In genomic region chr22:28883657-28883916, GRCh38 we compare ENCODE assay signal across 2 cellular contexts.
TF ChIP-seq lines count a peak whose summit lies in the region.

No MANE protein-coding gene starts in this region.

TF ChIP-seq in HCT116, 20 proteins besides CTCF, POLR2A, EP300 and RAD21 (continued from another document):
- TF ChIP-seq EGR1 (IDR thresholded peaks at IDR 0.05; ENCODE audit: low read depth) (no peak), SIN3A (IDR thresholded peaks at IDR 0.05; ENCODE audit: low read depth) (no peak), ZNF274 (IDR thresholded peaks at IDR 0.05; ENCODE audit: low read depth, low read length) (no peak), ELF1 (IDR thresholded peaks at IDR 0.05; ENCODE audit: borderline replicate concordance, low read depth) (no peak), MAX (IDR thresholded peaks at IDR 0.05) (no peak), YY1 (IDR thresholded peaks at IDR 0.05; ENCODE audit: extremely low read depth, insufficient replicate concordance, low read depth, low read length) (no peak), JUND (IDR thresholded peaks at IDR 0.05) (no peak)
- TF ChIP-seq, protein P1, sequence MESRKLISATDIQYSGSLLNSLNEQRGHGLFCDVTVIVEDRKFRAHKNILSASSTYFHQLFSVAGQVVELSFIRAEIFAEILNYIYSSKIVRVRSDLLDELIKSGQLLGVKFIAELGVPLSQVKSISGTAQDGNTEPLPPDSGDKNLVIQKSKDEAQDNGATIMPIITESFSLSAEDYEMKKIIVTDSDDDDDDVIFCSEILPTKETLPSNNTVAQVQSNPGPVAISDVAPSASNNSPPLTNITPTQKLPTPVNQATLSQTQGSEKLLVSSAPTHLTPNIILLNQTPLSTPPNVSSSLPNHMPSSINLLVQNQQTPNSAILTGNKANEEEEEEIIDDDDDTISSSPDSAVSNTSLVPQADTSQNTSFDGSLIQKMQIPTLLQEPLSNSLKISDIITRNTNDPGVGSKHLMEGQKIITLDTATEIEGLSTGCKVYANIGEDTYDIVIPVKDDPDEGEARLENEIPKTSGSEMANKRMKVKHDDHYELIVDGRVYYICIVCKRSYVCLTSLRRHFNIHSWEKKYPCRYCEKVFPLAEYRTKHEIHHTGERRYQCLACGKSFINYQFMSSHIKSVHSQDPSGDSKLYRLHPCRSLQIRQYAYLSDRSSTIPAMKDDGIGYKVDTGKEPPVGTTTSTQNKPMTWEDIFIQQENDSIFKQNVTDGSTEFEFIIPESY (IDR thresholded peaks at IDR 0.05; ENCODE audit: extremely low read depth, insufficient replicate concordance, low read length) = no peak
- TF ChIP-seq, protein P2, sequence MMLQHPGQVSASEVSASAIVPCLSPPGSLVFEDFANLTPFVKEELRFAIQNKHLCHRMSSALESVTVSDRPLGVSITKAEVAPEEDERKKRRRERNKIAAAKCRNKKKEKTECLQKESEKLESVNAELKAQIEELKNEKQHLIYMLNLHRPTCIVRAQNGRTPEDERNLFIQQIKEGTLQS (IDR thresholded peaks at IDR 0.05) = no peak
- TF ChIP-seq, protein P3, sequence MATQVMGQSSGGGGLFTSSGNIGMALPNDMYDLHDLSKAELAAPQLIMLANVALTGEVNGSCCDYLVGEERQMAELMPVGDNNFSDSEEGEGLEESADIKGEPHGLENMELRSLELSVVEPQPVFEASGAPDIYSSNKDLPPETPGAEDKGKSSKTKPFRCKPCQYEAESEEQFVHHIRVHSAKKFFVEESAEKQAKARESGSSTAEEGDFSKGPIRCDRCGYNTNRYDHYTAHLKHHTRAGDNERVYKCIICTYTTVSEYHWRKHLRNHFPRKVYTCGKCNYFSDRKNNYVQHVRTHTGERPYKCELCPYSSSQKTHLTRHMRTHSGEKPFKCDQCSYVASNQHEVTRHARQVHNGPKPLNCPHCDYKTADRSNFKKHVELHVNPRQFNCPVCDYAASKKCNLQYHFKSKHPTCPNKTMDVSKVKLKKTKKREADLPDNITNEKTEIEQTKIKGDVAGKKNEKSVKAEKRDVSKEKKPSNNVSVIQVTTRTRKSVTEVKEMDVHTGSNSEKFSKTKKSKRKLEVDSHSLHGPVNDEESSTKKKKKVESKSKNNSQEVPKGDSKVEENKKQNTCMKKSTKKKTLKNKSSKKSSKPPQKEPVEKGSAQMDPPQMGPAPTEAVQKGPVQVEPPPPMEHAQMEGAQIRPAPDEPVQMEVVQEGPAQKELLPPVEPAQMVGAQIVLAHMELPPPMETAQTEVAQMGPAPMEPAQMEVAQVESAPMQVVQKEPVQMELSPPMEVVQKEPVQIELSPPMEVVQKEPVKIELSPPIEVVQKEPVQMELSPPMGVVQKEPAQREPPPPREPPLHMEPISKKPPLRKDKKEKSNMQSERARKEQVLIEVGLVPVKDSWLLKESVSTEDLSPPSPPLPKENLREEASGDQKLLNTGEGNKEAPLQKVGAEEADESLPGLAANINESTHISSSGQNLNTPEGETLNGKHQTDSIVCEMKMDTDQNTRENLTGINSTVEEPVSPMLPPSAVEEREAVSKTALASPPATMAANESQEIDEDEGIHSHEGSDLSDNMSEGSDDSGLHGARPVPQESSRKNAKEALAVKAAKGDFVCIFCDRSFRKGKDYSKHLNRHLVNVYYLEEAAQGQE (IDR thresholded peaks at IDR 0.05; ENCODE audit: low read depth) = no peak

TF ChIP-seq in GM12878, 131 proteins besides CTCF, POLR2A, EP300 and RAD21 (continued from another document and continues in another):
- TF ChIP-seq, protein P1 (IDR thresholded peaks at IDR 0.05) = no peak
- TF ChIP-seq ZNF217 (IDR thresholded peaks at IDR 0.05) (no peak), NR2F1 (conservative IDR thresholded peaks at IDR 0.05) (peak; percentile 75), WRNIP1 (IDR thresholded peaks at IDR 0.05; ENCODE audit: borderline replicate concordance, low read depth, low read length) (no peak), LARP7 (IDR thresholded peaks at IDR 0.05) (0 out of 2 replicates have a peak, but pooled peaks have one; percentile 25), MYC (IDR thresholded peaks at IDR 0.05; ENCODE audit: insufficient read depth, insufficient read length, insufficient replicate concordance, low read length, severe bottlenecking) (no peak), RCOR1 (conservative IDR thresholded peaks at IDR 0.05; ENCODE audit: low read depth, low read length) (no peak), EED (IDR thresholded peaks at IDR 0.05; ENCODE audit: low read depth) (no peak), RB1 (IDR thresholded peaks at IDR 0.05; ENCODE audit: borderline replicate concordance) (no peak), ESRRA (IDR thresholded peaks at IDR 0.05; ENCODE audit: low read length) (no peak), SMARCA5 (IDR thresholded peaks at IDR 0.05) (no peak), PBX3 (IDR thresholded peaks at IDR 0.05; ENCODE audit: insufficient replicate concordance, low read depth, low read length) (no peak), CHD2 (IDR thresholded peaks at IDR 0.05; ENCODE audit: borderline replicate concordance, low read depth, low read length) (no peak), NFXL1 (IDR thresholded peaks at IDR 0.05; ENCODE audit: borderline replicate concordance) (no peak), BACH1 (IDR thresholded peaks at IDR 0.05; ENCODE audit: borderline replicate concordance) (0 out of 2 replicates have a peak, but pooled peaks have one; percentile 42), ZSCAN29 (IDR thresholded peaks at IDR 0.05) (no peak), CUX1 (IDR thresholded peaks at IDR 0.05; ENCODE audit: insufficient replicate concordance, low read depth, low read length) (no peak), MAX (IDR thresholded peaks at IDR 0.05; ENCODE audit: low read depth, low read length) (no peak)
- TF ChIP-seq, protein P4, sequence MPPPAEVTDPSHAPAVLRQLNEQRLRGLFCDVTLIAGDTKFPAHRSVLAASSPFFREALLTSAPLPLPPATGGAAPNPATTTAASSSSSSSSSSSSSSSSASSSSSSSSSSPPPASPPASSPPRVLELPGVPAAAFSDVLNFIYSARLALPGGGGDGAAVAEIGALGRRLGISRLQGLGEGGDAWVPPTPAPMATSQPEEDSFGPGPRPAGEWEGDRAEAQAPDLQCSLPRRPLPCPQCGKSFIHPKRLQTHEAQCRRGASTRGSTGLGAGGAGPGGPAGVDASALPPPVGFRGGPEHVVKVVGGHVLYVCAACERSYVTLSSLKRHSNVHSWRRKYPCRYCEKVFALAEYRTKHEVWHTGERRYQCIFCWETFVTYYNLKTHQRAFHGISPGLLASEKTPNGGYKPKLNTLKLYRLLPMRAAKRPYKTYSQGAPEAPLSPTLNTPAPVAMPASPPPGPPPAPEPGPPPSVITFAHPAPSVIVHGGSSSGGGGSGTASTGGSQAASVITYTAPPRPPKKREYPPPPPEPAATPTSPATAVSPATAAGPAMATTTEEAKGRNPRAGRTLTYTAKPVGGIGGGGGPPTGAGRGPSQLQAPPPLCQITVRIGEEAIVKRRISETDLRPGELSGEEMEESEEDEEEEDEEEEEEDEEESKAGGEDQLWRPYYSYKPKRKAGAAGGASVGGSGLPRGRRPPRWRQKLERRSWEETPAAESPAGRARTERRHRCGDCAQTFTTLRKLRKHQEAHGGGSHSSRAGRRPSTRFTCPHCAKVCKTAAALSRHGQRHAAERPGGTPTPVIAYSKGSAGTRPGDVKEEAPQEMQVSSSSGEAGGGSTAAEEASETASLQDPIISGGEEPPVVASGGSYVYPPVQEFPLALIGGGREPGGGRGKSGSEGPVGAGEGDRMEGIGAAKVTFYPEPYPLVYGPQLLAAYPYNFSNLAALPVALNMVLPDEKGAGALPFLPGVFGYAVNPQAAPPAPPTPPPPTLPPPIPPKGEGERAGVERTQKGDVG (CRISPR knock-in tag; IDR thresholded peaks at IDR 0.05) = no peak
- TF ChIP-seq, protein P5, sequence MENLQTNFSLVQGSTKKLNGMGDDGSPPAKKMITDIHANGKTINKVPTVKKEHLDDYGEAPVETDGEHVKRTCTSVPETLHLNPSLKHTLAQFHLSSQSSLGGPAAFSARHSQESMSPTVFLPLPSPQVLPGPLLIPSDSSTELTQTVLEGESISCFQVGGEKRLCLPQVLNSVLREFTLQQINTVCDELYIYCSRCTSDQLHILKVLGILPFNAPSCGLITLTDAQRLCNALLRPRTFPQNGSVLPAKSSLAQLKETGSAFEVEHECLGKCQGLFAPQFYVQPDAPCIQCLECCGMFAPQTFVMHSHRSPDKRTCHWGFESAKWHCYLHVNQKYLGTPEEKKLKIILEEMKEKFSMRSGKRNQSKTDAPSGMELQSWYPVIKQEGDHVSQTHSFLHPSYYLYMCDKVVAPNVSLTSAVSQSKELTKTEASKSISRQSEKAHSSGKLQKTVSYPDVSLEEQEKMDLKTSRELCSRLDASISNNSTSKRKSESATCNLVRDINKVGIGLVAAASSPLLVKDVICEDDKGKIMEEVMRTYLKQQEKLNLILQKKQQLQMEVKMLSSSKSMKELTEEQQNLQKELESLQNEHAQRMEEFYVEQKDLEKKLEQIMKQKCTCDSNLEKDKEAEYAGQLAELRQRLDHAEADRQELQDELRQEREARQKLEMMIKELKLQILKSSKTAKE (IDR thresholded peaks at IDR 0.05; ENCODE audit: low read depth, poor library complexity, severe bottlenecking) = no peak
- TF ChIP-seq, protein P6, sequence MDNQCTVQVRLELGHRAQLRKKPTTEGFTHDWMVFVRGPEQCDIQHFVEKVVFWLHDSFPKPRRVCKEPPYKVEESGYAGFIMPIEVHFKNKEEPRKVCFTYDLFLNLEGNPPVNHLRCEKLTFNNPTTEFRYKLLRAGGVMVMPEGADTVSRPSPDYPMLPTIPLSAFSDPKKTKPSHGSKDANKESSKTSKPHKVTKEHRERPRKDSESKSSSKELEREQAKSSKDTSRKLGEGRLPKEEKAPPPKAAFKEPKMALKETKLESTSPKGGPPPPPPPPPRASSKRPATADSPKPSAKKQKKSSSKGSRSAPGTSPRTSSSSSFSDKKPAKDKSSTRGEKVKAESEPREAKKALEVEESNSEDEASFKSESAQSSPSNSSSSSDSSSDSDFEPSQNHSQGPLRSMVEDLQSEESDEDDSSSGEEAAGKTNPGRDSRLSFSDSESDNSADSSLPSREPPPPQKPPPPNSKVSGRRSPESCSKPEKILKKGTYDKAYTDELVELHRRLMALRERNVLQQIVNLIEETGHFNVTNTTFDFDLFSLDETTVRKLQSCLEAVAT (IDR thresholded peaks at IDR 0.05) = no peak
